8 cellular contexts compared by ENCODE assay signal in genomic region chr11:123740787-123741158, GRCh38. TPM values are rescaled to one million over a fixed set of nuclear protein-coding genes. Genes with fewer than 3 reads are reported as not detected.
DNase-seq lines count a peak whose midpoint lies in the region; ATAC-seq, FAIRE-seq and TF ChIP-seq lines count a peak whose summit lies in the region.

No MANE protein-coding gene starts in this region.

- no peaks in the 10 kb centered on the region for H3K9me3 Mint-ChIP-seq in activated CD4-positive, alpha-beta T cell treated with anti-CD3 and anti-CD28 coated beads, Interleukin-2, amount 10 ng/mL, durations not matched to agents 7 days and 5 days
- H3K9me3 Mint-ChIP-seq in IgD-negative memory B cell (no peaks in the 10 kb centered on the region), mesothelial cell of epicardium (peaks cover 7% of the 10 kb centered on the region)

- H3K36me3 ChIP-seq in bronchial epithelial cell (ENCODE audit: control insufficient read depth, insufficient read depth, low read length), result peaks cover 9% of the 10 kb centered on the region

- CTCF ChIA-PET in activated CD4-positive, alpha-beta T cell treated with anti-CD3 and anti-CD28 coated beads, Interleukin-2, amount 10 ng/mL, durations not matched to agents 7 days and 5 days (lab: Charles Lee), result no interaction called here

- peak overlapping the region; percentile 96 for H3K4me3 ChIP-seq in bronchial epithelial cell (ENCODE audit: low read depth, low read length)

- POLR2A ChIA-PET in activated CD4-positive, alpha-beta T cell treated with anti-CD3 and anti-CD28 coated beads, Interleukin-2, amount 10 ng/mL, durations not matched to agents 7 days and 5 days (lab: Charles Lee), result no interaction called here

- no peaks in the 10 kb centered on the region for H3K27me3 ChIP-seq in bronchial epithelial cell (ENCODE audit: control insufficient read depth, insufficient read depth, low read length)

- H3K4me1 Mint-ChIP-seq in activated CD4-positive, alpha-beta T cell treated with anti-CD3 and anti-CD28 coated beads, Interleukin-2, amount 10 ng/mL, durations not matched to agents 7 days and 5 days, result peaks cover 36% of the 10 kb centered on the region
- peaks cover 16 to 28% (median 25%) of the 10 kb centered on the region in 3 donors for H3K4me1 Mint-ChIP-seq in IgD-negative memory B cell
- H3K4me1 Mint-ChIP-seq in mesothelial cell of epicardium, result peaks cover 21% of the 10 kb centered on the region

- TF ChIP-seq CTCF in bronchial epithelial cell (IDR thresholded peaks at IDR 0.05; ENCODE audit: insufficient read depth, low read length, severe bottlenecking), result no peak
- TF ChIP-seq CTCF in mesothelial cell of epicardium (IDR thresholded peaks at IDR 0.05; ENCODE audit: unreplicated experiment), result no peak

- peak overlapping the region; percentile 94 for H3K27ac Mint-ChIP-seq in activated CD4-positive, alpha-beta T cell treated with anti-CD3 and anti-CD28 coated beads, Interleukin-2, amount 10 ng/mL, durations not matched to agents 7 days and 5 days
- H3K27ac Mint-ChIP-seq in IgD-negative memory B cell (peak overlapping the region; percentile 76 to 92 (median 92)), mesothelial cell of epicardium (peak overlapping the region; percentile 95)

- peaks cover 4% of the 10 kb centered on the region for H3K27me3 Mint-ChIP-seq in activated CD4-positive, alpha-beta T cell treated with anti-CD3 and anti-CD28 coated beads, Interleukin-2, amount 10 ng/mL, durations not matched to agents 7 days and 5 days
- no peaks in the 10 kb centered on the region for H3K27me3 Mint-ChIP-seq in IgD-negative memory B cell
- no peaks in the 10 kb centered on the region for H3K27me3 Mint-ChIP-seq in mesothelial cell of epicardium (ENCODE audit: low read depth)

- peaks cover 21% of the 10 kb centered on the region for H3K36me3 Mint-ChIP-seq in activated CD4-positive, alpha-beta T cell treated with anti-CD3 and anti-CD28 coated beads, Interleukin-2, amount 10 ng/mL, durations not matched to agents 7 days and 5 days (ENCODE audit: low read depth)
- peaks cover 9% of the 10 kb centered on the region for H3K36me3 Mint-ChIP-seq in IgD-negative memory B cell
- H3K36me3 Mint-ChIP-seq in mesothelial cell of epicardium, result peaks cover 20% of the 10 kb centered on the region

- no peak for ATAC-seq in GM18861 (IDR thresholded peaks at IDR 0.05; ENCODE audit: unreplicated experiment)

- no peak for FAIRE-seq in bronchial epithelial cell (lab: Jason Lieb, UNC)

- DNase-seq in activated CD4-positive, alpha-beta T cell treated with anti-CD3 and anti-CD28 coated beads, Interleukin-2, amount 10 ng/mL, durations not matched to agents 7 days and 5 days, result no peak
- DNase-seq in activated CD4-positive, alpha-beta T cell treated with anti-CD3 and anti-CD28 coated beads for 48 hours, result no peak
- DNase-seq in bronchial epithelial cell (ENCODE audit: low read depth) (no peak), mesothelial cell of epicardium (ENCODE audit: low spot score in 2 of 2, unreplicated experiment in 2 of 2) (no peak), NCI-H510A treated with DMSO at 0.1 percent for 48 hours (lab: John Stamatoyannopoulos, UW) (no peak), RKO (ENCODE audit: low spot score) (no peak)

- peak overlapping the region; percentile 91 for H3K4me3 Mint-ChIP-seq in activated CD4-positive, alpha-beta T cell treated with anti-CD3 and anti-CD28 coated beads, Interleukin-2, amount 10 ng/mL, durations not matched to agents 7 days and 5 days
- H3K4me3 Mint-ChIP-seq in IgD-negative memory B cell (peak overlapping the region; percentile 96 to 99 (median 97)), mesothelial cell of epicardium (peak overlapping the region; percentile 79)

RNA-seq across cellular contexts. Expression of gene ZNF202, which starts 0.7 kb away (rescaled TPM):
- 10 to 100 TPM; 11.2 to 13.7 TPM for total RNA-seq in activated CD4-positive, alpha-beta T cell treated with anti-CD3 and anti-CD28 coated beads, Interleukin-2, amount 10 ng/mL, durations not matched to agents 7 days and 5 days
- 13.8 TPM for polyA plus RNA-seq in IgD-negative memory B cell
- total RNA-seq in bronchial epithelial cell (8.6 and 14.5 TPM in 2 replicates), mesothelial cell of epicardium (19.4 to 23.4 TPM (median 23.3 TPM) in 3 replicates)

RNA-seq across cellular contexts. Expression of gene OR6X1, which starts 13.5 kb away (rescaled TPM):
- not detected for total RNA-seq in activated CD4-positive, alpha-beta T cell treated with anti-CD3 and anti-CD28 coated beads, Interleukin-2, amount 10 ng/mL, durations not matched to agents 7 days and 5 days
- polyA plus RNA-seq in IgD-negative memory B cell, result not detected
- total RNA-seq in bronchial epithelial cell (not detected in 2 replicates), mesothelial cell of epicardium (not detected in 3 replicates)
